13 cellular contexts compared by ENCODE assay signal in genomic region chr14:52703225-52703624, GRCh38. TPM values are rescaled to one million over a fixed set of nuclear protein-coding genes. Genes with fewer than 3 reads are reported as not detected.
DNase-seq lines count a peak whose midpoint lies in the region; ATAC-seq and TF ChIP-seq lines count a peak whose summit lies in the region.
"Had no signal": no experiment of that assay in that cellular context is flagged by ENCODE, and none has a peak within 500 bp of the region (broad histone marks: within the 10 kb centered on the region; RNA-seq: fewer than 3 reads in every experiment).

No MANE protein-coding gene starts in this region.

- peaks cover 39% of the 10 kb centered on the region for H3K4me1 Mint-ChIP-seq in activated T-cell treated with anti-CD3 and anti-CD28 coated beads, Interleukin-2, amount 50 U/mL, for 72 hours (ENCODE audit: low read depth)

- ATAC-seq in HG02571 (IDR thresholded peaks at IDR 0.05; ENCODE audit: unreplicated experiment) = no peak
- ATAC-seq in activated T-cell treated with anti-CD3 and anti-CD28 coated beads, Interleukin-2, amount 50 U/mL, for 72 hours (replicated peaks in 1 of 2) = no peak
- ATAC-seq: stimulated activated effector memory CD8-positive, alpha-beta T cell treated with anti-CD3 and anti-CD28 coated beads, Interleukin-12 subunit alpha, Interleukin-12 subunit beta, amount 100 ng/mL, for 72 hours had no signal

- H3K9me3 Mint-ChIP-seq in activated T-cell treated with anti-CD3 and anti-CD28 coated beads, Interleukin-2, amount 50 U/mL, for 72 hours = no peaks in the 10 kb centered on the region
- H3K9me3 Mint-ChIP-seq: immature natural killer cell; stimulated activated effector memory CD8-positive, alpha-beta T cell treated with anti-CD3 and anti-CD28 coated beads, Interleukin-12 subunit alpha, Interleukin-12 subunit beta, amount 100 ng/mL, for 72 hours had no signal

- H3K27ac Mint-ChIP-seq in activated T-cell treated with anti-CD3 and anti-CD28 coated beads, Interleukin-2, amount 50 U/mL, for 72 hours = no peak overlapping the region
- H3K27ac Mint-ChIP-seq: immature natural killer cell; stimulated activated effector memory CD8-positive, alpha-beta T cell treated with anti-CD3 and anti-CD28 coated beads, Interleukin-12 subunit alpha, Interleukin-12 subunit beta, amount 100 ng/mL, for 72 hours had no signal

- H3K36me3 ChIP-seq in osteoblast (ENCODE audit: insufficient read depth, low read length) = peaks cover under 1% of the 10 kb centered on the region
- no peaks in the 10 kb centered on the region for H3K36me3 ChIP-seq in effector memory CD4-positive, alpha-beta T cell (ENCODE audit: control insufficient read depth, insufficient read depth, low read length)
- H3K36me3 ChIP-seq: cardiac muscle cell, sigmoid colon had no signal

- H3K79me2 ChIP-seq in osteoblast (ENCODE audit: insufficient read depth, low read length) = peaks cover 12% of the 10 kb centered on the region

- H3K9me3 ChIP-seq in osteoblast (ENCODE audit: low read depth, low read length) = no peaks in the 10 kb centered on the region
- no peaks in the 10 kb centered on the region for H3K9me3 ChIP-seq in effector memory CD4-positive, alpha-beta T cell (ENCODE audit: control insufficient read depth, low read length)
- H3K9me3 ChIP-seq: sigmoid colon had no signal

- peak; percentile 90 for DNase-seq in GM03348 (ENCODE audit: low spot score)
- DNase-seq in NCI-H460 (ENCODE audit: extremely low read depth, low read depth) = peak; percentile 52
- peak; percentile 66 for DNase-seq in dermis blood vessel endothelial cell
- peak; percentile 95 for DNase-seq in osteoblast (ENCODE audit: insufficient read length, low spot score, missing footprints)
- no peak for DNase-seq in effector memory CD4-positive, alpha-beta T cell
- DNase-seq in DMS 273 treated with DMSO at 0.1 percent for 48 hours (lab: John Stamatoyannopoulos, UW) = no peak
- DNase-seq in activated T-cell treated with anti-CD3 and anti-CD28 coated beads, Interleukin-2, amount 50 U/mL, for 72 hours = no peak
- DNase-seq: activated CD4-positive, alpha-beta T cell treated with anti-CD3 and anti-CD28 coated beads, Interleukin-2, amount 50 U/mL, for 4 hours; immature natural killer cell; sigmoid colon had no signal

- no peak overlapping the region for H2AFZ ChIP-seq in osteoblast (ENCODE audit: low read length)

- no peaks in the 10 kb centered on the region for H3K27me3 ChIP-seq in osteoblast (ENCODE audit: insufficient read depth, low read length)
- H3K27me3 ChIP-seq in effector memory CD4-positive, alpha-beta T cell (replicated peaks; ENCODE audit: control insufficient read depth, insufficient read depth, low read length, poor library complexity, severe bottlenecking) = no peaks in the 10 kb centered on the region
- H3K27me3 ChIP-seq: cardiac muscle cell, sigmoid colon had no signal

- TF ChIP-seq CTCF in osteoblast (IDR thresholded peaks at IDR 0.05; ENCODE audit: extremely low read depth, low read depth, low read length) = no peak

- peak overlapping the region; percentile 48 for H3K27ac ChIP-seq in osteoblast (ENCODE audit: low read depth, low read length)
- no peak overlapping the region for H3K27ac ChIP-seq in effector memory CD4-positive, alpha-beta T cell (ENCODE audit: insufficient read depth, low read length, poor library complexity, severe bottlenecking)
- H3K27ac ChIP-seq: cardiac muscle cell, sigmoid colon had no signal

- peak overlapping the region; percentile 47 for H3K4me2 ChIP-seq in osteoblast (ENCODE audit: insufficient read depth, low read length)

- peaks cover 11% of the 10 kb centered on the region for H4K20me1 ChIP-seq in osteoblast (ENCODE audit: insufficient read depth, low read length)

- H3K27me3 Mint-ChIP-seq in activated T-cell treated with anti-CD3 and anti-CD28 coated beads, Interleukin-2, amount 50 U/mL, for 72 hours (ENCODE audit: low read depth) = no peaks in the 10 kb centered on the region

- H3K36me3 Mint-ChIP-seq in activated T-cell treated with anti-CD3 and anti-CD28 coated beads, Interleukin-2, amount 50 U/mL, for 72 hours (ENCODE audit: insufficient read depth in 2 of 2) = peaks cover 0 to 2% of the 10 kb centered on the region in 2 donors

- H3K4me3 ChIP-seq in osteoblast (ENCODE audit: insufficient read depth, low read length) = no peak overlapping the region
- no peak overlapping the region for H3K4me3 ChIP-seq in effector memory CD4-positive, alpha-beta T cell (ENCODE audit: insufficient read depth, low read depth, low read length, poor library complexity, severe bottlenecking)
- H3K4me3 ChIP-seq: cardiac muscle cell, sigmoid colon had no signal

- peaks cover 25% of the 10 kb centered on the region for H3K4me1 ChIP-seq in osteoblast (ENCODE audit: insufficient read depth, low read length)
- H3K4me1 ChIP-seq in effector memory CD4-positive, alpha-beta T cell (ENCODE audit: control insufficient read depth, insufficient read depth, low read length, poor library complexity, severe bottlenecking) = peaks cover 4% of the 10 kb centered on the region

- no peak overlapping the region for H3K4me3 Mint-ChIP-seq in activated T-cell treated with anti-CD3 and anti-CD28 coated beads, Interleukin-2, amount 50 U/mL, for 72 hours
- H3K4me3 Mint-ChIP-seq: immature natural killer cell; stimulated activated effector memory CD8-positive, alpha-beta T cell treated with anti-CD3 and anti-CD28 coated beads, Interleukin-12 subunit alpha, Interleukin-12 subunit beta, amount 100 ng/mL, for 72 hours had no signal

RNA-seq across cellular contexts. Expression of gene PSMC6, which starts 3.8 kb away (rescaled TPM):
- 170 and 183 TPM in 2 replicates for total RNA-seq in NCI-H460 (2014; rRNA removed; shearing (Covaris generic))
- polyA plus RNA-seq in NCI-H460 (2014; cell fraction: nucleus; rRNA removed) = 153 and 201 TPM in 2 replicates
- total RNA-seq in dermis blood vessel endothelial cell = 129 and 168 TPM in 2 replicates
- total RNA-seq in osteoblast = 78.5 and 85.2 TPM in 2 replicates
- total RNA-seq in activated T-cell treated with anti-CD3 and anti-CD28 coated beads, Interleukin-2, amount 50 U/mL, for 72 hours = 10 to 100 TPM; 90.0 to 91.1 TPM

RNA-seq across cellular contexts. Expression of gene ERO1A, which starts 7.9 kb away (rescaled TPM):
- 91.7 and 97.9 TPM in 2 replicates for total RNA-seq in NCI-H460 (2014; rRNA removed; shearing (Covaris generic))
- 112 and 119 TPM in 2 replicates for polyA plus RNA-seq in NCI-H460 (2014; cell fraction: nucleus; rRNA removed)
- total RNA-seq in dermis blood vessel endothelial cell (105 and 122 TPM in 2 replicates), osteoblast (55.1 and 56.8 TPM in 2 replicates)
- 100 to 1,000 TPM in 1 of 2 donors, 10 to 100 TPM in 1; 84.8 to 107 TPM for total RNA-seq in activated T-cell treated with anti-CD3 and anti-CD28 coated beads, Interleukin-2, amount 50 U/mL, for 72 hours

RNA-seq across cellular contexts. Expression of gene STYX, which starts 26.7 kb away (rescaled TPM):
- total RNA-seq in NCI-H460 (2014; rRNA removed; shearing (Covaris generic)) = 13.3 and 15.7 TPM in 2 replicates
- polyA plus RNA-seq in NCI-H460 (2014; cell fraction: nucleus; rRNA removed) = 10.2 and 16.4 TPM in 2 replicates
- 23.8 and 25.8 TPM in 2 replicates for total RNA-seq in dermis blood vessel endothelial cell
- 29.7 and 29.8 TPM in 2 replicates for total RNA-seq in osteoblast
- 10 to 100 TPM; 15.5 to 16.2 TPM for total RNA-seq in activated T-cell treated with anti-CD3 and anti-CD28 coated beads, Interleukin-2, amount 50 U/mL, for 72 hours

Comparison
In these comparisons a context has a peak if more than half of its experiments do, and no peak if none do; other contexts are left out.
1. DNase-seq: peak in GM03348 (single experiment), NCI-H460 (single experiment), dermis blood vessel endothelial cell (single experiment) and osteoblast (single experiment); none in effector memory CD4-positive, alpha-beta T cell (0 of 3), DMS 273 treated with DMSO at 0.1 percent for 48 hours (single experiment) and activated T-cell treated with anti-CD3 and anti-CD28 coated beads, Interleukin-2, amount 50 U/mL, for 72 hours (0 of 2).